9 cellular contexts compared by ENCODE assay signal in the genomic region with DNA sequence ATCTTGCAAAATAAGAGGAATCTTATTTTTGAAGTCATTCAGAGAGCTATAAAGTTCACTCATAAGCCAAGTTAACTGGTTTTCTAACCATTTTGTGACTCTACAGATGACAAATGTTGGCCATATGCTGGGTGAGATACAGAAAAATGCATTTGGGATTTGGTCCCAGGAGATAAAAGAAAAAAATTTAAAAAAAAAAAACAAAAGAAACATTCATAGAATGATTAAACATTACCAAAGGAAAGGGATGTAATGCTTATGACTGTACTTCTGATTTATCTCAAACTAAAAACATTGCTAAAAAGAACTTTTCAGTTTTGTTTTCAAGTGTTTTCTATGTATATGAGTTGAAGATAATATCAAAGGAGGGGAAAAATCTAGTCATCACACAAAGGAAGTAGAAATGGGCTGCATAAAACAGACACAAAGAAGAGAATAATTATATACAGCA. TPM values are rescaled to one million over a fixed set of nuclear protein-coding genes. Genes with fewer than 3 reads are reported as not detected.
DNase-seq lines count a peak whose midpoint lies in the region; ATAC-seq and TF ChIP-seq lines count a peak whose summit lies in the region.
"Had no signal": no experiment of that assay in that cellular context is flagged by ENCODE, and none has a peak within 500 bp of the region (broad histone marks: within the 10 kb centered on the region; RNA-seq: fewer than 3 reads in every experiment).

No MANE protein-coding gene starts in this region.

- no peak for TF ChIP-seq RAD21 in IMR-90 (IDR thresholded peaks at IDR 0.05; ENCODE audit: low read length)

- H3K9me3 ChIP-seq in IMR-90 (ENCODE audit: control insufficient read depth, insufficient read depth, low read length): no peaks in the 10 kb centered on the region
- H3K9me3 ChIP-seq: left lung had no signal

- H2BK120ac ChIP-seq in IMR-90 (ENCODE audit: low read depth, low read length): no peak overlapping the region

- intact Hi-C loops in IMR-90 (cut with micrococcal nuclease): no loop called here

- DNase-seq in GM04504 (ENCODE audit: low read depth) (peak; percentile 20), IMR-90 (peak; percentile 63), fibroblast of peridontal ligament (ENCODE audit: extremely low read depth) (peak; percentile 11), NK-92 (lab: John Stamatoyannopoulos, UW; ENCODE audit: unreplicated experiment) (no peak), dermis blood vessel endothelial cell (no peak), putamen (ENCODE audit: low spot score) (no peak), type B pancreatic cell (ENCODE audit: extremely low spot score, unreplicated experiment) (no peak)
- DNase-seq: left lung had no signal

- TF ChIP-seq CTCF in IMR-90 (conservative IDR thresholded peaks at IDR 0.05; ENCODE audit: low read depth, low read length): no peak
- no peak for TF ChIP-seq CTCF in type B pancreatic cell (conservative IDR thresholded peaks at IDR 0.05)

- BruUV-seq in IMR-90 (replicated peaks; lab: Mats Ljungman, UMichigan): no TSS peak

- no peak overlapping the region for H3K4me3 ChIP-seq in IMR-90 (ENCODE audit: insufficient read depth, low read depth, low read length)
- H3K4me3 ChIP-seq: left lung had no signal

- no peak for TF ChIP-seq POLR2A in IMR-90 (IDR thresholded peaks at IDR 0.05; ENCODE audit: low read depth, low read length)

- H3K36me3 ChIP-seq in IMR-90 (ENCODE audit: control insufficient read depth, insufficient read depth, low read length): no peaks in the 10 kb centered on the region

- H3K27ac ChIP-seq in IMR-90 (ENCODE audit: insufficient read depth, low read length): no peak overlapping the region

- no peak overlapping the region for H2AFZ ChIP-seq in IMR-90 (replicated peaks; ENCODE audit: low read length, poor library complexity)

- H3K9ac ChIP-seq in IMR-90 (ENCODE audit: low read depth, low read length): no peak overlapping the region

- no peak overlapping the region for H3K4ac ChIP-seq in IMR-90 (ENCODE audit: low read depth, low read length)

- H3K27ac Mint-ChIP-seq in type B pancreatic cell: no peak overlapping the region

- dilution Hi-C loops in IMR-90 (cut with HindIII; ENCODE audit: low sequenced_read_pairs, unreplicated experiment): no loop called here

- H2BK5ac ChIP-seq in IMR-90 (ENCODE audit: low read depth, low read length, poor library complexity, severe bottlenecking): no peak overlapping the region

- no peaks in the 10 kb centered on the region for H3K9me1 ChIP-seq in IMR-90 (ENCODE audit: insufficient read depth, low read length)

- no peak overlapping the region for H4K8ac ChIP-seq in IMR-90 (ENCODE audit: low read depth in 2 of 2, low read length in 2 of 2)

- no peak overlapping the region for H3K4me3 Mint-ChIP-seq in type B pancreatic cell

- no peak overlapping the region for H3K14ac ChIP-seq in IMR-90 (replicated peaks; ENCODE audit: low read depth, low read length)

- H2AK9ac ChIP-seq in IMR-90 (replicated peaks; ENCODE audit: low read depth, low read length, poor library complexity): no peak overlapping the region

- H3K56ac ChIP-seq in IMR-90 (ENCODE audit: extremely low read depth, insufficient read depth, low read length): no peak overlapping the region

- H3K4me1 ChIP-seq in IMR-90 (ENCODE audit: control insufficient read depth, insufficient read depth, low read length): no peaks in the 10 kb centered on the region

- CTCF ChIA-PET in IMR-90 (lab: Yijun Ruan, JAX): no interaction called here

- no peak overlapping the region for H3K23ac ChIP-seq in IMR-90 (ENCODE audit: low read depth, low read length)

- no peak overlapping the region for H3K4me2 ChIP-seq in IMR-90 (ENCODE audit: low read depth, low read length)

- H3K36me3 Mint-ChIP-seq in type B pancreatic cell: peaks cover 28% of the 10 kb centered on the region

- H2AK5ac ChIP-seq in IMR-90 (ENCODE audit: low read depth, low read length): no peak overlapping the region

- no peak overlapping the region for H3K18ac ChIP-seq in IMR-90 (ENCODE audit: low read depth, low read length)

- POLR2A ChIA-PET in IMR-90 (lab: Charles Lee; ENCODE audit: unreplicated experiment): no interaction called here

- H2BK20ac ChIP-seq in IMR-90 (ENCODE audit: low read depth, low read length): no peak overlapping the region

- H3K27me3 ChIP-seq in IMR-90 (ENCODE audit: control insufficient read depth, insufficient read depth, low read length): no peaks in the 10 kb centered on the region
- H3K27me3 ChIP-seq: left lung had no signal

- H3K79me1 ChIP-seq in IMR-90 (ENCODE audit: low read depth in 1 of 2, low read length in 2 of 2): no peaks in the 10 kb centered on the region

- H4K5ac ChIP-seq in IMR-90 (ENCODE audit: low read depth, low read length): no peak overlapping the region

- no peaks in the 10 kb centered on the region for H3K9me3 Mint-ChIP-seq in type B pancreatic cell

- no peaks in the 10 kb centered on the region for H4K20me1 ChIP-seq in IMR-90 (ENCODE audit: insufficient read depth, low read length)

- ATAC-seq in GM21381 (IDR thresholded peaks at IDR 0.05; ENCODE audit: unreplicated experiment) (peak; percentile 36), IMR-90 (ENCODE audit: low read depth) (peak; percentile 54; the same call in 1 of the 2 replicates)
- ATAC-seq: left lung had no signal

- in situ Hi-C loops in IMR-90 (cut with MboI; ENCODE audit: low sequenced_read_pairs): no loop called here

- H2BK15ac ChIP-seq in IMR-90 (ENCODE audit: low read depth, low read length): no peak overlapping the region

- H3K27me3 Mint-ChIP-seq in type B pancreatic cell: no peaks in the 10 kb centered on the region

- H3K4me1 Mint-ChIP-seq in type B pancreatic cell (ENCODE audit: unreplicated experiment): peaks cover 26% of the 10 kb centered on the region

- no peak overlapping the region for H4K91ac ChIP-seq in IMR-90 (ENCODE audit: insufficient read depth, low read depth, low read length)

TF ChIP-seq in IMR-90, 13 proteins besides CTCF, POLR2A, EP300 and RAD21:
- no peak for TF ChIP-seq MXI1 (IDR thresholded peaks at IDR 0.05; ENCODE audit: borderline replicate concordance, low read depth, low read length)
- TF ChIP-seq CHD1 (IDR thresholded peaks at IDR 0.05; ENCODE audit: low read depth, low read length): no peak
- TF ChIP-seq RCOR1 (IDR thresholded peaks at IDR 0.05; ENCODE audit: insufficient replicate concordance, low read length): no peak
- no peak for TF ChIP-seq RFX5 (IDR thresholded peaks at IDR 0.05; ENCODE audit: low read depth, low read length)
- TF ChIP-seq NFE2L2 (IDR thresholded peaks at IDR 0.05; ENCODE audit: low read depth, low read length): no peak
- TF ChIP-seq, protein P1, sequence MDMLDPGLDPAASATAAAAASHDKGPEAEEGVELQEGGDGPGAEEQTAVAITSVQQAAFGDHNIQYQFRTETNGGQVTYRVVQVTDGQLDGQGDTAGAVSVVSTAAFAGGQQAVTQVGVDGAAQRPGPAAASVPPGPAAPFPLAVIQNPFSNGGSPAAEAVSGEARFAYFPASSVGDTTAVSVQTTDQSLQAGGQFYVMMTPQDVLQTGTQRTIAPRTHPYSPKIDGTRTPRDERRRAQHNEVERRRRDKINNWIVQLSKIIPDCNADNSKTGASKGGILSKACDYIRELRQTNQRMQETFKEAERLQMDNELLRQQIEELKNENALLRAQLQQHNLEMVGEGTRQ (IDR thresholded peaks at IDR 0.05; ENCODE audit: low read depth, low read length): no peak
- TF ChIP-seq, protein P2, sequence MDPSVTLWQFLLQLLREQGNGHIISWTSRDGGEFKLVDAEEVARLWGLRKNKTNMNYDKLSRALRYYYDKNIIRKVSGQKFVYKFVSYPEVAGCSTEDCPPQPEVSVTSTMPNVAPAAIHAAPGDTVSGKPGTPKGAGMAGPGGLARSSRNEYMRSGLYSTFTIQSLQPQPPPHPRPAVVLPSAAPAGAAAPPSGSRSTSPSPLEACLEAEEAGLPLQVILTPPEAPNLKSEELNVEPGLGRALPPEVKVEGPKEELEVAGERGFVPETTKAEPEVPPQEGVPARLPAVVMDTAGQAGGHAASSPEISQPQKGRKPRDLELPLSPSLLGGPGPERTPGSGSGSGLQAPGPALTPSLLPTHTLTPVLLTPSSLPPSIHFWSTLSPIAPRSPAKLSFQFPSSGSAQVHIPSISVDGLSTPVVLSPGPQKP (IDR thresholded peaks at IDR 0.05; ENCODE audit: borderline replicate concordance, low read depth, low read length): no peak

RNA-seq across cellular contexts. Expression of a gene that starts 43.1 kb away (rescaled TPM):
- 2.5 and 4.2 TPM in 2 replicates for total RNA-seq in IMR-90 (2012; rRNA removed)
- polyA plus RNA-seq in IMR-90 (2012; rRNA removed): 2.2 and 2.3 TPM in 2 replicates
- polyA plus RNA-seq in IMR-90 (2012; cell fraction: cytosol; rRNA removed): 2.4 and 2.6 TPM in 2 replicates
- 3.9 and 4.9 TPM in 2 replicates for polyA plus RNA-seq in IMR-90 (2012; cell fraction: nucleus; rRNA removed; ENCODE audit: low replicate concordance)
- 48.8 and 53.0 TPM in 2 replicates for total RNA-seq in dermis blood vessel endothelial cell
- 57.5 and 58.2 TPM in 2 replicates for total RNA-seq in type B pancreatic cell (ENCODE audit: low replicate concordance)

Comparison
In these comparisons a context has a peak if more than half of its experiments do, and no peak if none do; other contexts are left out.
1. DNase-seq: peak in GM04504 (single experiment), IMR-90 (single experiment) and fibroblast of peridontal ligament (single experiment); none in NK-92 (single experiment), dermis blood vessel endothelial cell (single experiment), putamen (single experiment) and type B pancreatic cell (single experiment).